Comparison of ENCODE assay signal across 10 cellular contexts in the genomic region with DNA sequence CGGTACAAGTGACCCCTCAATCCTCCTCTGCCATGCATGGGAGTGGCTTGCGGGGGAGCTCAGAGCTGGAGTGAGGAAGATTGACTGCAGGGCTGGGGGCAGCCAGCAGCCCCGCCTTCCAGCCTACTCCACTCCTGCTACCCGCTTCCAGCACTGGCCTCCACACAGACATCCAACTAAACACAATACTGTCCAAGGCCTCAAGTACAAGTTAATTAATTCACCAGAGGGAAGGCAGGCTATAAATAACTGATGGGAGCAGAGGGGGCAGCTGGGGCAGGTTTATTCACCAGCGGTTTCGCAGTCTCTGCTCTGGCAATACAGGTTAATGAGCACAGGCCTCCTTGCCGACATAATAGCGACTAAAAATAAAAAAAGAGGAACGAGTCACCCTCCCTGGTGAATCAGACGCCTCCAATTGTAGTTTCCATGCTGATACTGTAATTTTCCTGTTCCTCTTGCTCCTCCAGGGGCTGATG.
DNase-seq lines count a peak whose midpoint lies in the region; ATAC-seq and TF ChIP-seq lines count a peak whose summit lies in the region.
"Had no signal": no experiment of that assay in that cellular context is flagged by ENCODE, and none has a peak within 500 bp of the region (broad histone marks: within the 10 kb centered on the region; RNA-seq: fewer than 3 reads in every experiment).

No MANE protein-coding gene starts in this region.

- H3K27ac ChIP-seq in HL-60 (replicated peaks): no peak overlapping the region
- H3K27ac ChIP-seq in rectal smooth muscle tissue (ENCODE audit: low read depth, low read length): peak overlapping the region; percentile 37
- H3K27ac ChIP-seq: VCaP had no signal

- H3K4me3 Mint-ChIP-seq in dendritic cell treated with granulocyte-macrophage colony-stimulating factor and Interleukin-4, amounts not matched to agents 40 ng/mL and 50 ng/mL, for 4 days: no peak overlapping the region
- no peak overlapping the region for H3K4me3 Mint-ChIP-seq in progenitor cell of endocrine pancreas (ENCODE audit: low read depth)

- H3K36me3 ChIP-seq in rectal smooth muscle tissue (ENCODE audit: control insufficient read depth, insufficient read depth, low read length): no peaks in the 10 kb centered on the region

- peaks cover 96% of the 10 kb centered on the region for H3K4me1 Mint-ChIP-seq in dendritic cell treated with granulocyte-macrophage colony-stimulating factor and Interleukin-4, amounts not matched to agents 40 ng/mL and 50 ng/mL, for 4 days (ENCODE audit: low read depth)
- H3K4me1 Mint-ChIP-seq in progenitor cell of endocrine pancreas (ENCODE audit: low read depth): peaks cover 4% of the 10 kb centered on the region

- H3K4me3 ChIP-seq in HL-60 (replicated peaks; ENCODE audit: insufficient read depth, low read length) (no peak overlapping the region), rectal smooth muscle tissue (ENCODE audit: low read length) (no peak overlapping the region)

- H3K27me3 ChIP-seq in HL-60 (ENCODE audit: insufficient read depth, poor library complexity, severe bottlenecking): no peaks in the 10 kb centered on the region
- no peaks in the 10 kb centered on the region for H3K27me3 ChIP-seq in rectal smooth muscle tissue (ENCODE audit: control insufficient read depth, insufficient read depth, low read length)

- H3K9me3 Mint-ChIP-seq in dendritic cell treated with granulocyte-macrophage colony-stimulating factor and Interleukin-4, amounts not matched to agents 40 ng/mL and 50 ng/mL, for 4 days: no peaks in the 10 kb centered on the region
- H3K9me3 Mint-ChIP-seq in progenitor cell of endocrine pancreas (ENCODE audit: low read depth): no peaks in the 10 kb centered on the region

- no peak for TF ChIP-seq CTCF in HL-60 (IDR thresholded peaks at IDR 0.05; ENCODE audit: insufficient read depth, low read length)
- TF ChIP-seq CTCF in progenitor cell of endocrine pancreas (IDR thresholded peaks at IDR 0.05; ENCODE audit: unreplicated experiment): no peak

- peak overlapping the region; percentile 86 for H3K27ac Mint-ChIP-seq in dendritic cell treated with granulocyte-macrophage colony-stimulating factor and Interleukin-4, amounts not matched to agents 40 ng/mL and 50 ng/mL, for 4 days
- no peak overlapping the region for H3K27ac Mint-ChIP-seq in progenitor cell of endocrine pancreas

- no peak overlapping the region for H3K9ac ChIP-seq in rectal smooth muscle tissue (ENCODE audit: low read length)

- ATAC-seq in GM18498 (IDR thresholded peaks at IDR 0.05; ENCODE audit: unreplicated experiment): no peak
- no peak for ATAC-seq in GM18868 (IDR thresholded peaks at IDR 0.05; ENCODE audit: unreplicated experiment)
- ATAC-seq in HG02642 (IDR thresholded peaks at IDR 0.05; ENCODE audit: poor library complexity, unreplicated experiment): no peak

- DNase-seq in HL-60 (ENCODE audit: low read depth in 1 of 2, low spot score in 1 of 2) (peak; percentile 70 to 74), NCI-H748 (lab: John Stamatoyannopoulos, UW; ENCODE audit: unreplicated experiment) (peak; percentile 82), progenitor cell of endocrine pancreas (ENCODE audit: low spot score, unreplicated experiment) (no peak)
- DNase-seq: effector CD4-positive, alpha-beta T cell had no signal

- no peaks in the 10 kb centered on the region for H3K36me3 Mint-ChIP-seq in dendritic cell treated with granulocyte-macrophage colony-stimulating factor and Interleukin-4, amounts not matched to agents 40 ng/mL and 50 ng/mL, for 4 days (ENCODE audit: low read depth)
- H3K36me3 Mint-ChIP-seq in progenitor cell of endocrine pancreas (ENCODE audit: insufficient read depth): no peaks in the 10 kb centered on the region

- peaks cover 13% of the 10 kb centered on the region for H3K4me1 ChIP-seq in rectal smooth muscle tissue (ENCODE audit: control insufficient read depth, insufficient read depth, low read length)

- peaks cover 51% of the 10 kb centered on the region for H3K27me3 Mint-ChIP-seq in dendritic cell treated with granulocyte-macrophage colony-stimulating factor and Interleukin-4, amounts not matched to agents 40 ng/mL and 50 ng/mL, for 4 days
- H3K27me3 Mint-ChIP-seq in progenitor cell of endocrine pancreas: peaks cover 60% of the 10 kb centered on the region

- intact Hi-C loops in dendritic cell treated with granulocyte-macrophage colony-stimulating factor and Interleukin-4, amounts not matched to agents 40 ng/mL and 50 ng/mL, for 4 days (cut with micrococcal nuclease): loop anchor here (5.0 to 10.0 kb wide), 5 partner anchors 61 to 799 kb away; partner anchors contain the start of gene TLE3
